ENCODE assay signal across 11 cellular contexts in the genomic region with DNA sequence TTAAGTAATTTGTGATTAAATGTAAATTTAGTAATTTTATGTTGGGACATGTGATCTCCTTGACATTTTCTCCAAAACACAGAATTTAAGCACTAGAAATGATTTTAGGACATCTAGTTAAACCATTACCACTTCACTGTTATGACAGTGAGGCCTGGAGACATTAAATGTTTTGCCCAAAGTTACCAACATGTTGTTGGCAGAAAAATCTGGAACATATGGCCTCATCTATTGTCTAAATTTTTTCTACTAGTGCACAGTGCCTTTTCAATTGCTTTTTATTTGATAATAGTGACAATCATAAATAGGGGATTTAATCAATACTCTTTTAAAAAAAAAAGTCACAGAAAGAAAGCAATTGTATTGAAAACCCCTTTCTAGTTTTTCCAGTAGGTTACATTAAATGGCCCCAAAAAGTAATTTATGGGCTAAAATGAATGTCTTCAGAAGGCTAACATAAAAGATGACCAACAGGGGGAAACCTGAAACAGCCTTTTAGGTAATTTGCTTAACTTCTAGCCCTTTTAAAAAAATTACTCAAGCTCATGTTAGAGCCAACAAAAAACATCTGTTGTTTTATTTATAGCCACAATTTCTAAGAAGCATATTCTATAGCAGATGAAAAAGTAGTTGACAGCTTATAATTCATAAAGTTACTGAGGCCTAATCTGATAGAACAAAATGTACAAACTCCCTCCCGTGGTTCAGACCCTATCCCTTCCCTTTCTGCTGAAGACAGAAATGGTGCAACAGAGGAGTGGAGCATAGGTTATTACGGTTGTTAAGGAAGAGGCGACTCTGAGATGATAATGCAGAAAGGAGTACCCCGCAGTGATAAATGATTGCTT. TPM values are rescaled to one million over a fixed set of nuclear protein-coding genes. Genes with fewer than 3 reads are reported as not detected.
DNase-seq lines count a peak whose midpoint lies in the region; ATAC-seq and TF ChIP-seq lines count a peak whose summit lies in the region.
"Had no signal": no experiment of that assay in that cellular context is flagged by ENCODE, and none has a peak within 500 bp of the region (broad histone marks: within the 10 kb centered on the region; RNA-seq: fewer than 3 reads in every experiment).

No MANE protein-coding gene starts in this region.

- no peaks in the 10 kb centered on the region for H3K9me2 ChIP-seq in SK-N-SH

- H3K36me3 Mint-ChIP-seq in glutamatergic neuron (ENCODE audit: unreplicated experiment) = no peaks in the 10 kb centered on the region
- H3K36me3 Mint-ChIP-seq in stimulated activated effector memory CD8-positive, alpha-beta T cell treated with anti-CD3 and anti-CD28 coated beads, Interleukin-12 subunit alpha, Interleukin-12 subunit beta, amount 100 ng/mL, for 72 hours = peaks cover 10% of the 10 kb centered on the region

- TF ChIP-seq CTCF in SK-N-SH (IDR thresholded peaks at IDR 0.05) (peak; percentile 26; the same call in 1 of the 2 replicates), glutamatergic neuron (IDR thresholded peaks at IDR 0.05; ENCODE audit: partially characterized antibody, unreplicated experiment) (no peak)

- H3K27ac ChIP-seq in SK-N-SH (ENCODE audit: low read depth in 2 of 2, low read length in 1 of 2) (peak overlapping the region in 1 of 2 experiments; percentile 68; a peak in 2 of 4 replicates), subcutaneous abdominal adipose tissue (ENCODE audit: low read depth, low read length) (peak overlapping the region; percentile 88)
- H3K27ac ChIP-seq: WERI-Rb-1 had no signal

- POLR2A ChIA-PET in SK-N-SH (lab: Yijun Ruan, JAX) = no interaction called here

- H2AFZ ChIP-seq in SK-N-SH (ENCODE audit: low read depth) = no peak overlapping the region

- H3K4me3 Mint-ChIP-seq in glutamatergic neuron (ENCODE audit: unreplicated experiment) = no peak overlapping the region
- H3K4me3 Mint-ChIP-seq in stimulated activated effector memory CD8-positive, alpha-beta T cell treated with anti-CD3 and anti-CD28 coated beads, Interleukin-12 subunit alpha, Interleukin-12 subunit beta, amount 100 ng/mL, for 72 hours = no peak overlapping the region

- no peak for TF ChIP-seq EP300 in SK-N-SH (IDR thresholded peaks at IDR 0.05; ENCODE audit: borderline replicate concordance in 1 of 2, low read depth in 1 of 2, low read length in 1 of 2)

- TF ChIP-seq RAD21 in SK-N-SH (IDR thresholded peaks at IDR 0.05; ENCODE audit: low read length) = peak; percentile 19; the same call in 1 of the 2 replicates

- H3K9ac ChIP-seq in SK-N-SH (no peak overlapping the region), subcutaneous abdominal adipose tissue (ENCODE audit: low read length in 5 of 5) (peak overlapping the region in 2 of 5 donors; percentile 43 to 57)

- H3K9me3 ChIP-seq in SK-N-SH (no peaks in the 10 kb centered on the region), subcutaneous abdominal adipose tissue (ENCODE audit: control insufficient read depth in 5 of 5, low read length in 5 of 5) (no peaks in the 10 kb centered on the region)

- peaks cover 3% of the 10 kb centered on the region for H3K9me3 Mint-ChIP-seq in glutamatergic neuron (ENCODE audit: unreplicated experiment)
- H3K9me3 Mint-ChIP-seq in stimulated activated effector memory CD8-positive, alpha-beta T cell treated with anti-CD3 and anti-CD28 coated beads, Interleukin-12 subunit alpha, Interleukin-12 subunit beta, amount 100 ng/mL, for 72 hours = no peaks in the 10 kb centered on the region

- H3K4me2 ChIP-seq in SK-N-SH = no peak overlapping the region

- no peak; the same call in 2 of the 3 replicates for ATAC-seq in SK-N-SH treated with all-trans-retinoic acid at 6 μM for 48 hours
- ATAC-seq in stimulated activated effector memory CD8-positive, alpha-beta T cell treated with anti-CD3 and anti-CD28 coated beads, Interleukin-12 subunit alpha, Interleukin-12 subunit beta, amount 100 ng/mL, for 72 hours = no peak

- peaks cover 18% of the 10 kb centered on the region for H3F3A ChIP-seq in SK-N-SH (replicated peaks; ENCODE audit: insufficient read depth)

- H3K4me3 ChIP-seq in SK-N-SH (ENCODE audit: low read depth in 2 of 2, low read length in 1 of 2) (no peak overlapping the region), subcutaneous abdominal adipose tissue (ENCODE audit: low read depth in 1 of 5, low read length in 5 of 5) (no peak overlapping the region)

- peaks cover 13 to 49% of the 10 kb centered on the region in 2 experiments; a peak in 3 of 4 replicates for H3K4me1 ChIP-seq in SK-N-SH (ENCODE audit: control insufficient read depth in 1 of 2, insufficient read depth in 2 of 2, low read depth in 1 of 2, low read length in 1 of 2)
- H3K4me1 ChIP-seq in subcutaneous abdominal adipose tissue (ENCODE audit: control insufficient read depth in 5 of 5, insufficient read depth in 5 of 5, low read length in 5 of 5) = peaks cover 8 to 80% (median 73%) of the 10 kb centered on the region in 5 donors

- H3K27ac Mint-ChIP-seq in glutamatergic neuron (ENCODE audit: unreplicated experiment) = peak overlapping the region; percentile 28
- H3K27ac Mint-ChIP-seq in stimulated activated effector memory CD8-positive, alpha-beta T cell treated with anti-CD3 and anti-CD28 coated beads, Interleukin-12 subunit alpha, Interleukin-12 subunit beta, amount 100 ng/mL, for 72 hours = no peak overlapping the region

- 88% methylated on average over 4 of the region's 4 CpGs for WGBS in SK-N-SH (ENCODE audit: low lambda C conversion rate)

- peaks cover 44% of the 10 kb centered on the region for H3K4me1 Mint-ChIP-seq in glutamatergic neuron (ENCODE audit: low read depth, unreplicated experiment)
- H3K4me1 Mint-ChIP-seq in stimulated activated effector memory CD8-positive, alpha-beta T cell treated with anti-CD3 and anti-CD28 coated beads, Interleukin-12 subunit alpha, Interleukin-12 subunit beta, amount 100 ng/mL, for 72 hours = peaks cover 70% of the 10 kb centered on the region

- no peaks in the 10 kb centered on the region for H4K20me1 ChIP-seq in SK-N-SH (ENCODE audit: insufficient read depth)

- H3K36me3 ChIP-seq in SK-N-SH (replicated peaks in 1 of 2; ENCODE audit: control insufficient read depth in 1 of 2, insufficient read depth in 2 of 2, low read length in 1 of 2) (peaks cover 0 to 3% of the 10 kb centered on the region in 2 experiments), subcutaneous abdominal adipose tissue (ENCODE audit: control insufficient read depth in 5 of 5, insufficient read depth in 5 of 5, low read length in 5 of 5) (no peaks in the 10 kb centered on the region)
- H3K36me3 ChIP-seq: WERI-Rb-1 had no signal

- peaks cover 7% of the 10 kb centered on the region; the same call in 1 of the 2 replicates for H3K79me2 ChIP-seq in SK-N-SH (ENCODE audit: insufficient read depth)

- no peaks in the 10 kb centered on the region for H3K27me3 Mint-ChIP-seq in glutamatergic neuron (ENCODE audit: unreplicated experiment)

- DNase-seq in SK-N-SH (no peak), RPMI7951 (ENCODE audit: low read depth) (peak; percentile 37), glutamatergic neuron (no peak), NCI-H1436 treated with DMSO at 0.1 percent for 48 hours (lab: John Stamatoyannopoulos, UW) (no peak), COLO668 (lab: John Stamatoyannopoulos, UW; ENCODE audit: unreplicated experiment) (no peak)
- DNase-seq in stimulated activated effector memory CD8-positive, alpha-beta T cell treated with anti-CD3 and anti-CD28 coated beads, Interleukin-12 subunit alpha, Interleukin-12 subunit beta, amount 100 ng/mL, for 72 hours (ENCODE audit: low spot score in 2 of 2) = no peak
- DNase-seq: NCI-H1048, occipital lobe, WERI-Rb-1 had no signal

- CTCF ChIA-PET in SK-N-SH (lab: Yijun Ruan, JAX) = interaction anchor here (0.7 to 0.8 kb wide), 2 partner anchors 12 to 1015 kb away, joined by 3 read pairs; no protein-coding TSS in a partner anchor

- no peaks in the 10 kb centered on the region for H3K27me3 ChIP-seq in SK-N-SH (ENCODE audit: insufficient read depth)
- H3K27me3 ChIP-seq in subcutaneous abdominal adipose tissue (ENCODE audit: control insufficient read depth in 5 of 5, insufficient read depth in 4 of 5, low read length in 5 of 5) = no peaks in the 10 kb centered on the region

TF ChIP-seq in SK-N-SH treated with all-trans-retinoic acid at 6 μM for 48 hours, 23 proteins besides CTCF, POLR2A, EP300 and RAD21 (continues in another document):
- TF ChIP-seq OSR1 (CRISPR knock-in tag; IDR thresholded peaks at IDR 0.05) = no peak
- no peak for TF ChIP-seq PPARA (CRISPR knock-in tag; IDR thresholded peaks at IDR 0.05; ENCODE audit: borderline replicate concordance)
- no peak; the same call in 1 of the 2 replicates for TF ChIP-seq ISL1 (CRISPR knock-in tag; IDR thresholded peaks at IDR 0.05)
- TF ChIP-seq, protein P1, sequence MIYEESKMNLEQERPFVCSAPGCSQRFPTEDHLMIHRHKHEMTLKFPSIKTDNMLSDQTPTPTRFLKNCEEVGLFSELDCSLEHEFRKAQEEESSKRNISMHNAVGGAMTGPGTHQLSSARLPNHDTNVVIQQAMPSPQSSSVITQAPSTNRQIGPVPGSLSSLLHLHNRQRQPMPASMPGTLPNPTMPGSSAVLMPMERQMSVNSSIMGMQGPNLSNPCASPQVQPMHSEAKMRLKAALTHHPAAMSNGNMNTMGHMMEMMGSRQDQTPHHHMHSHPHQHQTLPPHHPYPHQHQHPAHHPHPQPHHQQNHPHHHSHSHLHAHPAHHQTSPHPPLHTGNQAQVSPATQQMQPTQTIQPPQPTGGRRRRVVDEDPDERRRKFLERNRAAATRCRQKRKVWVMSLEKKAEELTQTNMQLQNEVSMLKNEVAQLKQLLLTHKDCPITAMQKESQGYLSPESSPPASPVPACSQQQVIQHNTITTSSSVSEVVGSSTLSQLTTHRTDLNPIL (CRISPR knock-in tag; IDR thresholded peaks at IDR 0.05; ENCODE audit: low read depth) = no peak
- TF ChIP-seq PATZ1 (CRISPR knock-in tag; IDR thresholded peaks at IDR 0.05; ENCODE audit: borderline replicate concordance) = no peak

RNA-seq across cellular contexts. Expression of gene PIK3R1, which starts 45.8 kb away (rescaled TPM):
- 2.0 and 2.7 TPM in 2 replicates for polyA plus RNA-seq in SK-N-SH (2012; rRNA removed)
- polyA plus RNA-seq in SK-N-SH (2012; cell fraction: cytosol; rRNA removed) = 2.5 and 2.7 TPM in 2 replicates
- 2.2 and 3.9 TPM in 2 replicates for polyA plus RNA-seq in SK-N-SH (2012; cell fraction: nucleus; rRNA removed)
- 19.5 and 24.5 TPM in 2 replicates for total RNA-seq in RPMI7951 (2014; rRNA removed; shearing (Covaris generic))
- 49.4 TPM for total RNA-seq in glutamatergic neuron (ENCODE audit: unreplicated experiment)
